In genomic region chr5:66472010-66472409, GRCh38 we compare ENCODE assay signal across 27 cellular contexts.
"Had no signal": no experiment of that assay in that cellular context is flagged by ENCODE, and none has a peak within 500 bp of the region (broad histone marks: within the 10 kb centered on the region; RNA-seq: fewer than 3 reads in every experiment).

No MANE protein-coding gene starts in this region.

- H3K27me3 Mint-ChIP-seq: natural killer cell treated with Interleukin-12 subunit alpha and Interleukin-12 subunit beta and Interleukin-15 and Interleukin-18, amount 100 ng/mL, for 72 hours; progenitor cell of endocrine pancreas; stimulated activated naive CD8-positive, alpha-beta T cell treated with anti-CD3 and anti-CD28 coated beads, Interleukin-15, Interleukin-2, amounts not matched to agents 100 ng/mL and 50 ng/mL, for 24 hours had no signal

- H3K4me3 Mint-ChIP-seq: immature natural killer cell; mesothelial cell of epicardium; naive thymus-derived CD4-positive, alpha-beta T cell; natural killer cell treated with Interleukin-12 subunit alpha and Interleukin-12 subunit beta and Interleukin-15 and Interleukin-18, amount 100 ng/mL, for 72 hours; stimulated activated naive CD8-positive, alpha-beta T cell treated with anti-CD3 and anti-CD28 coated beads, Interleukin-15, Interleukin-2, amounts not matched to agents 100 ng/mL and 50 ng/mL, for 24 hours had no signal

- H3K36me3 ChIP-seq: left lung, lower lobe of right lung, ovary, right atrium auricular region, right lobe of liver, suprapubic skin, thoracic aorta, tibial artery, uterus had no signal

- H3K4me2 ChIP-seq: smooth muscle cell had no signal

- H3K27ac Mint-ChIP-seq: immature natural killer cell; mesothelial cell of epicardium; naive thymus-derived CD4-positive, alpha-beta T cell; natural killer cell treated with Interleukin-12 subunit alpha and Interleukin-12 subunit beta and Interleukin-15 and Interleukin-18, amount 100 ng/mL, for 72 hours; progenitor cell of endocrine pancreas; stimulated activated naive CD8-positive, alpha-beta T cell treated with anti-CD3 and anti-CD28 coated beads, Interleukin-15, Interleukin-2, amounts not matched to agents 100 ng/mL and 50 ng/mL, for 24 hours had no signal

- H3K27me3 ChIP-seq: left lung, ovary, right atrium auricular region, right lobe of liver, suprapubic skin, tibial artery, uterus had no signal

- DNase-seq: hypothalamus; immature natural killer cell; kidney; left colon; left lung; lower lobe of right lung; mammary epithelial cell; mesendoderm; naive thymus-derived CD4-positive, alpha-beta T cell; ovary; right lobe of liver; stimulated activated CD4-positive, alpha-beta T cell treated with anti-CD3 and anti-CD28 coated beads, Interleukin-1b, Interleukin-23, amount 100 ng/mL, for 48 hours; stimulated activated CD4-positive, alpha-beta T cell treated with anti-CD3 and anti-CD28 coated beads, Interleukin-2, amount 100 ng/mL, for 48 hours; stimulated activated CD4-positive, alpha-beta T cell treated with anti-CD3 and anti-CD28 coated beads, Interleukin-4, amount 100 ng/mL, for 4 hours; stimulated activated CD8-positive, alpha-beta memory T cell treated with anti-CD3 and anti-CD28 coated beads, Interleukin-4, amount 100 ng/mL, for 48 hours; stimulated activated naive CD4-positive, alpha-beta T cell; tibial artery; trophoblast cell; uterus had no signal

- H3K27ac ChIP-seq: left lung, lower lobe of right lung, ovary, right atrium auricular region, right lobe of liver, suprapubic skin, thoracic aorta, tibial artery, uterus had no signal

- H3K36me3 Mint-ChIP-seq: natural killer cell treated with Interleukin-12 subunit alpha and Interleukin-12 subunit beta and Interleukin-15 and Interleukin-18, amount 100 ng/mL, for 72 hours had no signal

- H3K4me1 Mint-ChIP-seq: immature natural killer cell; naive thymus-derived CD4-positive, alpha-beta T cell had no signal

- H3K9me3 ChIP-seq: ovary, right lobe of liver, suprapubic skin, thoracic aorta, tibial artery, uterus had no signal

- H3K4me3 ChIP-seq: left lung, lower lobe of right lung, ovary, right atrium auricular region, right lobe of liver, smooth muscle cell, suprapubic skin, thoracic aorta, tibial artery, uterus had no signal

- ATAC-seq: left colon; left lung; lower lobe of right lung; naive thymus-derived CD4-positive, alpha-beta T cell; natural killer cell treated with Interleukin-12 subunit alpha and Interleukin-12 subunit beta and Interleukin-15 and Interleukin-18, amount 100 ng/mL, for 72 hours; right lobe of liver had no signal

- H3K4me1 ChIP-seq: left lung, lower lobe of right lung, right atrium auricular region, right lobe of liver, suprapubic skin, tibial artery, uterus had no signal
